ENCODE assay signal across 21 cellular contexts in the genomic region with DNA sequence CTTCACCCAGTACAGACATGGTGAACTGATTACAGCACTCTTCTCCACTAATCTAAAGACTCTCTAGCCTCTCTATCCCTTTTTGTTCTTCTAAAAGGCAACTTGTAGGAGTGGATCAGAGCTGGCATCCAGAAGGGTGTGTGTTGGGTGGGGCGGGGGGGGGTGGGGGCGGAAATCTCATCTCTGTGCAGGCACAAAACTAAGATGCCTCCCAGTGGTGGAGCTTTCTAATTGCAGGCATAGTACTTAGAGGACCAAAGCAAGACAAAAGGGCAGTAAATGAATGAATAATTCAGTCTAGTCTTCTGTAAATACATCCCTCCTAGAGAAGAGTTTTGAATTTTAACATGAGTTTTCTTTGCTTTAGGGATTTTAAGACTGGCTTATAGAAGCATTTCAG. TPM values are rescaled to one million over a fixed set of nuclear protein-coding genes. Genes with fewer than 3 reads are reported as not detected.
DNase-seq lines count a peak whose midpoint lies in the region; ATAC-seq and TF ChIP-seq lines count a peak whose summit lies in the region.
"Had no signal": no experiment of that assay in that cellular context is flagged by ENCODE, and none has a peak within 500 bp of the region (broad histone marks: within the 10 kb centered on the region; RNA-seq: fewer than 3 reads in every experiment).

No MANE protein-coding gene starts in this region.

- H3K27me3 ChIP-seq in AG04450 (ENCODE audit: control insufficient read depth, insufficient read depth, low read length) = peaks cover 8% of the 10 kb centered on the region
- H3K27me3 ChIP-seq: brain microvascular endothelial cell, heart right ventricle, stomach, transverse colon had no signal

- H3K4me3 Mint-ChIP-seq in endothelial cell (ENCODE audit: unreplicated experiment) = no peak overlapping the region
- no peak overlapping the region for H3K4me3 Mint-ChIP-seq in stimulated activated effector memory CD8-positive, alpha-beta T cell treated with anti-CD3 and anti-CD28 coated beads, Interleukin-12 subunit alpha, Interleukin-12 subunit beta, amount 100 ng/mL, for 72 hours
- H3K4me3 Mint-ChIP-seq: activated CD4-positive, alpha-beta T cell treated with anti-CD3 and anti-CD28 coated beads, Interleukin-2, amount 10 ng/mL, durations not matched to agents 24 days and 14 days; T-cell had no signal

- POLR2A ChIA-PET in AG04450 (lab: Yijun Ruan, JAX) = interaction anchor here (0.5 kb wide), 1 partner anchor 450 kb away, joined by 3 read pairs; no protein-coding TSS in a partner anchor

- no peak for DNase-seq in AG04450 (ENCODE audit: low read depth, low spot score)
- no peak for DNase-seq in GM12864 (ENCODE audit: low read depth)
- peak; percentile 13 to 45 for DNase-seq in Kasumi-1 (lab: John Stamatoyannopoulos, UW)
- no peak for DNase-seq in endothelial cell (ENCODE audit: low spot score)
- DNase-seq in activated gamma-delta T cell treated with Interleukin-2 at 50 U/mL for 16 hours = no peak
- no peak for DNase-seq in NCI-H146 (lab: John Stamatoyannopoulos, UW)
- DNase-seq in stimulated activated effector memory CD8-positive, alpha-beta T cell treated with anti-CD3 and anti-CD28 coated beads, Interleukin-12 subunit alpha, Interleukin-12 subunit beta, amount 100 ng/mL, for 72 hours (ENCODE audit: low spot score in 2 of 2) = no peak
- DNase-seq: activated CD4-positive, alpha-beta T cell treated with anti-CD3 and anti-CD28 coated beads, Interleukin-2, amount 10 ng/mL, durations not matched to agents 24 days and 14 days; AML-193; brain microvascular endothelial cell; cortex of kidney; heart right ventricle; NCI-H1436 treated with DMSO at 0.1 percent for 48 hours; SHP77; spleen; stimulated activated CD4-positive, alpha-beta T cell treated with anti-CD3 and anti-CD28 coated beads, Interleukin-4, amount 100 ng/mL, for 4 hours; stomach; T-cell; transverse colon had no signal

- H3K4me1 Mint-ChIP-seq in endothelial cell (ENCODE audit: unreplicated experiment) = peaks cover 13% of the 10 kb centered on the region
- no peaks in the 10 kb centered on the region for H3K4me1 Mint-ChIP-seq in stimulated activated effector memory CD8-positive, alpha-beta T cell treated with anti-CD3 and anti-CD28 coated beads, Interleukin-12 subunit alpha, Interleukin-12 subunit beta, amount 100 ng/mL, for 72 hours
- H3K4me1 Mint-ChIP-seq: activated CD4-positive, alpha-beta T cell treated with anti-CD3 and anti-CD28 coated beads, Interleukin-2, amount 10 ng/mL, durations not matched to agents 24 days and 14 days; T-cell had no signal

- H3K4me3 ChIP-seq in AG04450 (ENCODE audit: low read depth, low read length) (no peak overlapping the region), GM12864 (ENCODE audit: low read depth, low read length) (no peak overlapping the region)
- H3K4me3 ChIP-seq: heart right ventricle, spleen, stomach, transverse colon had no signal

- H3K27me3 Mint-ChIP-seq in endothelial cell (ENCODE audit: unreplicated experiment) = peaks cover 7% of the 10 kb centered on the region

- CTCF ChIA-PET in AG04450 (lab: Charles Lee) = no interaction called here

- no peaks in the 10 kb centered on the region for H3K9me3 Mint-ChIP-seq in endothelial cell (ENCODE audit: unreplicated experiment)
- H3K9me3 Mint-ChIP-seq in stimulated activated effector memory CD8-positive, alpha-beta T cell treated with anti-CD3 and anti-CD28 coated beads, Interleukin-12 subunit alpha, Interleukin-12 subunit beta, amount 100 ng/mL, for 72 hours = no peaks in the 10 kb centered on the region
- H3K9me3 Mint-ChIP-seq: activated CD4-positive, alpha-beta T cell treated with anti-CD3 and anti-CD28 coated beads, Interleukin-2, amount 10 ng/mL, durations not matched to agents 24 days and 14 days had no signal

- no peak for ATAC-seq in HG03175 (IDR thresholded peaks at IDR 0.05; ENCODE audit: unreplicated experiment)
- ATAC-seq in stimulated activated effector memory CD8-positive, alpha-beta T cell treated with anti-CD3 and anti-CD28 coated beads, Interleukin-12 subunit alpha, Interleukin-12 subunit beta, amount 100 ng/mL, for 72 hours = no peak
- ATAC-seq: heart right ventricle, T-cell had no signal

- peak; percentile 11; the same call in 1 of the 2 replicates for TF ChIP-seq CTCF in AG04450 (IDR thresholded peaks at IDR 0.05; ENCODE audit: low read depth, low read length)
- peak; percentile 16 for TF ChIP-seq CTCF in GM12864 (IDR thresholded peaks at IDR 0.05; ENCODE audit: low read depth, low read length, missing control alignments)
- TF ChIP-seq CTCF in endothelial cell (IDR thresholded peaks at IDR 0.05; ENCODE audit: unreplicated experiment) = peak; percentile 55

- no peak overlapping the region for H3K27ac ChIP-seq in AG04450 (ENCODE audit: low read depth, low read length)
- H3K27ac ChIP-seq: brain microvascular endothelial cell, heart right ventricle, stomach, transverse colon had no signal

- no peaks in the 10 kb centered on the region for H3K9me3 ChIP-seq in AG04450 (ENCODE audit: control insufficient read depth, insufficient read depth, low read length)

- H3K36me3 Mint-ChIP-seq in endothelial cell (ENCODE audit: low read depth, unreplicated experiment) = peaks cover 3% of the 10 kb centered on the region
- no peaks in the 10 kb centered on the region for H3K36me3 Mint-ChIP-seq in stimulated activated effector memory CD8-positive, alpha-beta T cell treated with anti-CD3 and anti-CD28 coated beads, Interleukin-12 subunit alpha, Interleukin-12 subunit beta, amount 100 ng/mL, for 72 hours
- H3K36me3 Mint-ChIP-seq: T-cell had no signal

- no peak overlapping the region for H3K27ac Mint-ChIP-seq in endothelial cell (ENCODE audit: unreplicated experiment)
- H3K27ac Mint-ChIP-seq in stimulated activated effector memory CD8-positive, alpha-beta T cell treated with anti-CD3 and anti-CD28 coated beads, Interleukin-12 subunit alpha, Interleukin-12 subunit beta, amount 100 ng/mL, for 72 hours = no peak overlapping the region
- H3K27ac Mint-ChIP-seq: activated CD4-positive, alpha-beta T cell treated with anti-CD3 and anti-CD28 coated beads, Interleukin-2, amount 10 ng/mL, durations not matched to agents 24 days and 14 days; activated T-helper 2 cell treated with anti-CD3 and anti-CD28 coated beads, Interferon-gamma antibody, Interleukin-2, Interleukin-4, amounts not matched to agents 10 μg/mL and 5 μg/mL and 100 μg/mL, durations not matched to agents 14 hours and 24 hours and 36 hours; T-cell had no signal

RNA-seq across cellular contexts. Expression of a gene that starts 11.4 kb away (rescaled TPM):
- 1.1 and 1.6 TPM in 2 replicates for polyA plus RNA-seq in AG04450 (2011; rRNA removed)
- 0.74 and 1.0 TPM in 2 replicates for polyA minus RNA-seq in AG04450 (2011; rRNA and poly(A)+ RNA removed)
- 25.5 TPM for total RNA-seq in endothelial cell (ENCODE audit: unreplicated experiment)
- total RNA-seq: activated CD4-positive, alpha-beta T cell treated with anti-CD3 and anti-CD28 coated beads, Interleukin-2, amount 10 ng/mL, durations not matched to agents 24 days and 14 days had no signal

Comparison
In these comparisons a context has a peak if more than half of its experiments do, and no peak if none do; other contexts are left out.
1. DNase-seq: peak in Kasumi-1 (2 of 2); none in AG04450 (single experiment), GM12864 (single experiment), endothelial cell (single experiment), activated gamma-delta T cell treated with Interleukin-2 at 50 U/mL for 16 hours (single experiment), NCI-H146 (single experiment) and stimulated activated effector memory CD8-positive, alpha-beta T cell treated with anti-CD3 and anti-CD28 coated beads, Interleukin-12 subunit alpha, Interleukin-12 subunit beta, amount 100 ng/mL, for 72 hours (0 of 2).
2. Peak in every context shown above with its lines, with median percentiles within 50 percentile points of each other: CTCF ChIP-seq.